ENCODE assay signal across 13 cellular contexts in genomic region chr5:179167871-179168451, GRCh38.
A peak's percentile ranks its signal among the peaks of the same experiment; 100 is the strongest.
DNase-seq lines count a peak whose midpoint lies in the region; ATAC-seq and TF ChIP-seq lines count a peak whose summit lies in the region.
"Had no signal": no experiment of that assay in that cellular context is flagged by ENCODE, and none has a peak within 500 bp of the region (broad histone marks: within the 10 kb centered on the region; RNA-seq: fewer than 3 reads in every experiment).

No MANE protein-coding gene starts in this region.

- no peaks in the 10 kb centered on the region for H3K9me3 ChIP-seq in sigmoid colon
- H3K9me3 ChIP-seq: gastrocnemius medialis had no signal

- no peak for TF ChIP-seq POLR2A in sigmoid colon (IDR thresholded peaks at IDR 0.05)

- H3K36me3 ChIP-seq in sigmoid colon = no peaks in the 10 kb centered on the region
- H3K36me3 ChIP-seq: gastrocnemius medialis had no signal

- no peaks in the 10 kb centered on the region for H3K36me3 Mint-ChIP-seq in T-cell
- H3K36me3 Mint-ChIP-seq: CD8-positive, alpha-beta memory T cell had no signal

- H3K4me3 Mint-ChIP-seq in T-cell = peak overlapping the region in 2 of 3 donors; percentile 31 to 56

- H3K4me1 ChIP-seq in sigmoid colon = peaks cover 0 to 15% (median 11%) of the 10 kb centered on the region in 4 donors
- H3K4me1 ChIP-seq: A549 had no signal

- peak; percentile 51 for DNase-seq in activated effector memory CD4-positive, alpha-beta T cell treated with anti-CD3 and anti-CD28 coated beads, Interleukin-2, amount 50 U/mL, for 16 hours
- no peak for DNase-seq in activated effector memory CD4-positive, alpha-beta T cell treated with Interleukin-2 at 50 U/mL for 16 hours
- no peak for DNase-seq in T-cell
- DNase-seq in islet precursor cell = peak; percentile 38
- DNase-seq in sigmoid colon = peak; percentile 60
- DNase-seq in OCI-M2 (lab: John Stamatoyannopoulos, UW; ENCODE audit: unreplicated experiment) = no peak
- DNase-seq in NCI-H82 (lab: John Stamatoyannopoulos, UW) = no peak
- DNase-seq: NCI-H1105 treated with DMSO at 0.1 percent for 48 hours had no signal

- POLR2A ChIA-PET in T-cell (lab: Charles Lee) = no interaction called here

- H3K4me1 Mint-ChIP-seq in T-cell = peaks cover 0 to 5% (median 3%) of the 10 kb centered on the region in 3 donors

- H3K27ac Mint-ChIP-seq in T-cell = no peak overlapping the region
- H3K27ac Mint-ChIP-seq: CD8-positive, alpha-beta memory T cell had no signal

- H3K9me3 Mint-ChIP-seq in T-cell = no peaks in the 10 kb centered on the region

- no peak for TF ChIP-seq CTCF in sigmoid colon (IDR thresholded peaks at IDR 0.05)

- intact Hi-C loops in sigmoid colon (cut with DNase I) = loop anchor here (1.0 to 2.0 kb wide), 2 partner anchors 175 to 325 kb away; no protein-coding TSS in a partner anchor

- H3K27ac ChIP-seq in sigmoid colon = no peak overlapping the region
- H3K27ac ChIP-seq: A549, gastrocnemius medialis, PC-9 had no signal

- peaks cover 6 to 12% of the 10 kb centered on the region in 2 donors for H3K27me3 Mint-ChIP-seq in T-cell

- ATAC-seq in T-cell (replicated peaks in 1 of 4) (no peak), HG02852 (IDR thresholded peaks at IDR 0.05; ENCODE audit: unreplicated experiment) (no peak)

- 87 to 89% methylated on average over 12 of the region's 12 CpGs for WGBS in sigmoid colon, 2 donors

- no peak for TF ChIP-seq EP300 in sigmoid colon (IDR thresholded peaks at IDR 0.05)

- no peak overlapping the region for H3K4me3 ChIP-seq in sigmoid colon
- H3K4me3 ChIP-seq: A549, PC-9 had no signal

- CTCF ChIA-PET in T-cell (lab: Charles Lee) = interaction anchor here in 1 of 2 donors (0.6 kb wide), 1 partner anchor 14 kb away, joined by 3 read pairs; no protein-coding TSS in a partner anchor

- no peaks in the 10 kb centered on the region for H3K27me3 ChIP-seq in sigmoid colon

Comparison
In these comparisons a context has a peak if more than half of its experiments do, and no peak if none do; other contexts are left out.
1. DNase-seq: peak in activated effector memory CD4-positive, alpha-beta T cell treated with anti-CD3 and anti-CD28 coated beads, Interleukin-2, amount 50 U/mL, for 16 hours (single experiment), islet precursor cell (single experiment) and sigmoid colon (single experiment); none in activated effector memory CD4-positive, alpha-beta T cell treated with Interleukin-2 at 50 U/mL for 16 hours (single experiment), T-cell (0 of 34), OCI-M2 (single experiment) and NCI-H82 (single experiment).